ENCODE assay signal across 9 cellular contexts in genomic region chr19:3135961-3136683, GRCh38. TPM values are rescaled to one million over a fixed set of nuclear protein-coding genes. Genes with fewer than 3 reads are reported as not detected.
DNase-seq lines count a peak whose midpoint lies in the region; ATAC-seq, FAIRE-seq and TF ChIP-seq lines count a peak whose summit lies in the region.
"Had no signal": no experiment of that assay in that cellular context is flagged by ENCODE, and none has a peak within 500 bp of the region (broad histone marks: within the 10 kb centered on the region; RNA-seq: fewer than 3 reads in every experiment).

GNA15 (plus strand) TSS chr19:3136033; CDS start chr19:3136451, 418 bp downstream.

- no peak for FAIRE-seq in GM12892 (lab: Jason Lieb, UNC)

- peak within 1 kb of the TSS; percentile 78 for H3K4me3 Mint-ChIP-seq in activated T-cell treated with anti-CD3 and anti-CD28 coated beads, Interleukin-2, amount 50 U/mL, for 4 hours

- H3K27me3 Mint-ChIP-seq in activated T-cell treated with anti-CD3 and anti-CD28 coated beads, Interleukin-2, amount 50 U/mL, for 4 hours (ENCODE audit: low read depth), result peaks cover 5% of the 10 kb centered on the region

- H3K36me3 ChIP-seq in right lobe of liver (no peaks in the 10 kb centered on the region), upper lobe of right lung (no peaks in the 10 kb centered on the region)
- H3K36me3 ChIP-seq: SJSA1 had no signal

- DNase-seq in activated naive CD4-positive, alpha-beta T cell treated with Interleukin-2 at 50 U/mL for 16 hours, result peak; percentile 56
- no peak for DNase-seq in activated naive CD4-positive, alpha-beta T cell (lab: John Stamatoyannopoulos, UW)
- peak; percentile 29 for DNase-seq in activated T-cell treated with anti-CD3 and anti-CD28 coated beads, Interleukin-2, amount 50 U/mL, for 4 hours
- DNase-seq in right lobe of liver (no peak), upper lobe of right lung (peak; percentile 86), NCI-H146 (lab: John Stamatoyannopoulos, UW) (no peak), GM12892 (ENCODE audit: insufficient read length) (no peak)

- peaks cover 39% of the 10 kb centered on the region for H3K4me1 Mint-ChIP-seq in activated T-cell treated with anti-CD3 and anti-CD28 coated beads, Interleukin-2, amount 50 U/mL, for 4 hours (ENCODE audit: low read depth)

- H3K9me3 ChIP-seq in right lobe of liver (no peaks in the 10 kb centered on the region), upper lobe of right lung (no peaks in the 10 kb centered on the region)
- H3K9me3 ChIP-seq: SJSA1 had no signal

- TF ChIP-seq CTCF in right lobe of liver (IDR thresholded peaks at IDR 0.05) (no peak), upper lobe of right lung (IDR thresholded peaks at IDR 0.05) (no peak)

- TF ChIP-seq POLR2A in right lobe of liver (IDR thresholded peaks at IDR 0.05), result no peak
- TF ChIP-seq POLR2A in GM12892 (IDR thresholded peaks at IDR 0.05; ENCODE audit: low read depth, low read length), result no peak

- ATAC-seq in activated T-cell treated with anti-CD3 and anti-CD28 coated beads, Interleukin-2, amount 50 U/mL, for 4 hours, result peak; percentile 9 to 15
- ATAC-seq in right lobe of liver (peak; percentile 30 to 67 (median 54)), upper lobe of right lung (peak; percentile 89), GM18858 (IDR thresholded peaks at IDR 0.05; ENCODE audit: unreplicated experiment) (no peak)

- peaks cover 6% of the 10 kb centered on the region for H3K9me3 Mint-ChIP-seq in activated T-cell treated with anti-CD3 and anti-CD28 coated beads, Interleukin-2, amount 50 U/mL, for 4 hours

- H3K27ac ChIP-seq in right lobe of liver (peak within 1 kb of the TSS in 2 of 3 donors; percentile 37 to 80), upper lobe of right lung (peak within 1 kb of the TSS; percentile 81)
- H3K27ac ChIP-seq: SJSA1 had no signal

- WGBS in right lobe of liver (ENCODE audit: insufficient coverage, low coverage, low lambda C conversion rate, missing lambda C conversion rate), result 55% methylated on average over 12 of the region's 40 CpGs

- H3K36me3 Mint-ChIP-seq in activated T-cell treated with anti-CD3 and anti-CD28 coated beads, Interleukin-2, amount 50 U/mL, for 4 hours (ENCODE audit: insufficient read depth), result no peaks in the 10 kb centered on the region

- H3K4me1 ChIP-seq in right lobe of liver (no peaks in the 10 kb centered on the region), upper lobe of right lung (peaks cover 13% of the 10 kb centered on the region)

- H3K4me3 ChIP-seq in right lobe of liver (peak within 1 kb of the TSS; percentile 6 to 27 (median 18)), upper lobe of right lung (peak within 1 kb of the TSS; percentile 58)
- H3K4me3 ChIP-seq: SJSA1 had no signal

- intact Hi-C loops in right lobe of liver (cut with DNase I), result no loop called here
- intact Hi-C loops in upper lobe of right lung (cut with DNase I), result no loop called here

- H3K27me3 ChIP-seq in right lobe of liver (no peaks in the 10 kb centered on the region), upper lobe of right lung (no peaks in the 10 kb centered on the region)
- H3K27me3 ChIP-seq: SJSA1 had no signal

RNA-seq across cellular contexts. Expression of gene GNA15, which starts in this region (rescaled TPM):
- total RNA-seq in activated T-cell treated with anti-CD3 and anti-CD28 coated beads, Interleukin-2, amount 50 U/mL, for 4 hours, result 10 to 100 TPM in 2 of 3 donors, 1 to 10 TPM in 1; 8.8 to 19.9 (median 11.3) TPM
- total RNA-seq in right lobe of liver, result 1 to 10 TPM in 2 of 6 experiments, under 1 TPM in 4; 0.31 to 3.9 (median 0.83) TPM
- total RNA-seq in upper lobe of right lung, result 18.6 TPM
- 24.1 TPM for polyA plus RNA-seq in GM12892 (2012; ENCODE audit: missing spikeins)

Comparison
In these comparisons a context has a peak if more than half of its experiments do, and no peak if none do; other contexts are left out.
1. DNase-seq: peak in activated naive CD4-positive, alpha-beta T cell treated with Interleukin-2 at 50 U/mL for 16 hours (single experiment), activated T-cell treated with anti-CD3 and anti-CD28 coated beads, Interleukin-2, amount 50 U/mL, for 4 hours (single experiment) and upper lobe of right lung (single experiment); none in activated naive CD4-positive, alpha-beta T cell (0 of 4), right lobe of liver (0 of 3), NCI-H146 (single experiment) and GM12892 (single experiment).